9 cellular contexts compared by ENCODE assay signal in genomic region chr7:41711283-41712064, GRCh38. TPM values are rescaled to one million over a fixed set of nuclear protein-coding genes. Genes with fewer than 3 reads are reported as not detected.
DNase-seq lines count a peak whose midpoint lies in the region; ATAC-seq and TF ChIP-seq lines count a peak whose summit lies in the region.
"Had no signal": no experiment of that assay in that cellular context is flagged by ENCODE, and none has a peak within 500 bp of the region (broad histone marks: within the 10 kb centered on the region; RNA-seq: fewer than 3 reads in every experiment).

No MANE protein-coding gene starts in this region.

- H3K4me3 ChIP-seq in cardiac muscle cell (no peak overlapping the region), Peyer's patch (no peak overlapping the region)

- DNase-seq in cardiac muscle cell (ENCODE audit: low read depth in 1 of 2, low spot score in 1 of 2) (peak; percentile 36 to 55), left cardiac atrium (no peak), Peyer's patch (peak in 1 of 3 donors; percentile 55), foreskin keratinocyte (peak; percentile 17 to 39), type B pancreatic cell (ENCODE audit: extremely low spot score, unreplicated experiment) (no peak), NCI-H2107 treated with DMSO at 0.1 percent for 48 hours (lab: John Stamatoyannopoulos, UW; ENCODE audit: unreplicated experiment) (no peak)
- DNase-seq in activated CD4-positive, alpha-beta memory T cell treated with anti-CD3 and anti-CD28 coated beads for 36 hours: no peak
- DNase-seq: activated T-cell treated with anti-CD3 and anti-CD28 coated beads, Interleukin-2, amount 50 U/mL, for 24 hours had no signal

- no peak overlapping the region for H3K4me3 Mint-ChIP-seq in type B pancreatic cell
- no peak overlapping the region for H3K4me3 Mint-ChIP-seq in activated CD4-positive, alpha-beta memory T cell treated with anti-CD3 and anti-CD28 coated beads for 36 hours
- H3K4me3 Mint-ChIP-seq: activated T-cell treated with anti-CD3 and anti-CD28 coated beads, Interleukin-2, amount 50 U/mL, for 24 hours had no signal

- ATAC-seq in left cardiac atrium (no peak), foreskin keratinocyte (peak; percentile 57), HG02759 (IDR thresholded peaks at IDR 0.05; ENCODE audit: unreplicated experiment) (no peak)

- POLR2A ChIA-PET in activated CD4-positive, alpha-beta memory T cell treated with anti-CD3 and anti-CD28 coated beads for 36 hours (lab: Charles Lee): no interaction called here

- no peaks in the 10 kb centered on the region for H3K9me3 Mint-ChIP-seq in type B pancreatic cell
- H3K9me3 Mint-ChIP-seq in activated CD4-positive, alpha-beta memory T cell treated with anti-CD3 and anti-CD28 coated beads for 36 hours: no peaks in the 10 kb centered on the region
- H3K9me3 Mint-ChIP-seq: activated T-cell treated with anti-CD3 and anti-CD28 coated beads, Interleukin-2, amount 50 U/mL, for 24 hours had no signal

- H3K4me1 Mint-ChIP-seq in type B pancreatic cell (ENCODE audit: unreplicated experiment): peaks cover 5% of the 10 kb centered on the region
- H3K4me1 Mint-ChIP-seq in activated CD4-positive, alpha-beta memory T cell treated with anti-CD3 and anti-CD28 coated beads for 36 hours (ENCODE audit: low read depth): no peaks in the 10 kb centered on the region

- TF ChIP-seq CTCF in cardiac muscle cell (IDR thresholded peaks at IDR 0.05; ENCODE audit: low read depth, low read length) (peak; percentile 47), Peyer's patch (IDR thresholded peaks at IDR 0.05) (peak in 4 of 6 experiments; percentile 20 to 43 (median 30)), foreskin keratinocyte (conservative IDR thresholded peaks at IDR 0.05) (peak; percentile 68), type B pancreatic cell (conservative IDR thresholded peaks at IDR 0.05) (peak; percentile 69)

- H3K9me3 ChIP-seq in cardiac muscle cell (ENCODE audit: low read depth) (no peaks in the 10 kb centered on the region), Peyer's patch (no peaks in the 10 kb centered on the region)

- H3K36me3 Mint-ChIP-seq in type B pancreatic cell: no peaks in the 10 kb centered on the region
- no peaks in the 10 kb centered on the region for H3K36me3 Mint-ChIP-seq in activated CD4-positive, alpha-beta memory T cell treated with anti-CD3 and anti-CD28 coated beads for 36 hours

- intact Hi-C loops in left cardiac atrium (cut with DNase I): no loop called here
- intact Hi-C loops in activated CD4-positive, alpha-beta memory T cell treated with anti-CD3 and anti-CD28 coated beads for 36 hours (cut with micrococcal nuclease): no loop called here

- CTCF ChIA-PET in activated CD4-positive, alpha-beta memory T cell treated with anti-CD3 and anti-CD28 coated beads for 36 hours (lab: Charles Lee): no interaction called here

- H3K27ac ChIP-seq in cardiac muscle cell (no peak overlapping the region), Peyer's patch (no peak overlapping the region), foreskin keratinocyte (no peak overlapping the region)

- no peaks in the 10 kb centered on the region for H3K27me3 ChIP-seq in cardiac muscle cell
- H3K27me3 ChIP-seq in Peyer's patch: no peaks in the 10 kb centered on the region
- no peaks in the 10 kb centered on the region for H3K27me3 ChIP-seq in foreskin keratinocyte

- H3K27ac Mint-ChIP-seq in type B pancreatic cell: no peak overlapping the region
- no peak overlapping the region for H3K27ac Mint-ChIP-seq in activated CD4-positive, alpha-beta memory T cell treated with anti-CD3 and anti-CD28 coated beads for 36 hours
- H3K27ac Mint-ChIP-seq: activated T-cell treated with anti-CD3 and anti-CD28 coated beads, Interleukin-2, amount 50 U/mL, for 24 hours had no signal

- H3K27me3 Mint-ChIP-seq in type B pancreatic cell: no peaks in the 10 kb centered on the region
- H3K27me3 Mint-ChIP-seq in activated CD4-positive, alpha-beta memory T cell treated with anti-CD3 and anti-CD28 coated beads for 36 hours: peaks cover 6% of the 10 kb centered on the region

- H3K36me3 ChIP-seq in cardiac muscle cell (no peaks in the 10 kb centered on the region), Peyer's patch (no peaks in the 10 kb centered on the region)

- TF ChIP-seq POLR2A in Peyer's patch (IDR thresholded peaks at IDR 0.05): no peak

- peaks cover 5% of the 10 kb centered on the region for H3K4me1 ChIP-seq in cardiac muscle cell (ENCODE audit: low read depth)
- no peaks in the 10 kb centered on the region for H3K4me1 ChIP-seq in Peyer's patch
- H3K4me1 ChIP-seq in foreskin keratinocyte: no peaks in the 10 kb centered on the region

RNA-seq across cellular contexts. Expression of gene INHBA, which starts 8.6 kb away (rescaled TPM):
- 3.0 and 5.7 TPM in 2 replicates for total RNA-seq in cardiac muscle cell
- polyA plus RNA-seq in cardiac muscle cell: 4.8 and 8.2 TPM in 2 replicates
- total RNA-seq in left cardiac atrium: 10 to 100 TPM in 1 of 2 donors, 1 to 10 TPM in 1; 1.5 to 15.4 TPM
- 1 to 10 TPM in 2 of 4 donors, under 1 TPM in 1, not detected in 1; 0.19 to 1.7 (median 1.3) TPM for total RNA-seq in Peyer's patch
- 67.9 and 117 TPM in 2 replicates for total RNA-seq in foreskin keratinocyte
- polyA plus RNA-seq in foreskin keratinocyte: 28.3 and 51.9 TPM in 2 replicates
- 19.9 and 29.3 TPM in 2 replicates for total RNA-seq in type B pancreatic cell (ENCODE audit: low replicate concordance)
- total RNA-seq in activated CD4-positive, alpha-beta memory T cell treated with anti-CD3 and anti-CD28 coated beads for 36 hours: not detected

Comparison
In these comparisons a context has a peak if more than half of its experiments do, and no peak if none do; other contexts are left out.
1. DNase-seq: peak in cardiac muscle cell (2 of 2) and foreskin keratinocyte (2 of 2); none in left cardiac atrium (single experiment), type B pancreatic cell (single experiment), NCI-H2107 treated with DMSO at 0.1 percent for 48 hours (single experiment) and activated CD4-positive, alpha-beta memory T cell treated with anti-CD3 and anti-CD28 coated beads for 36 hours (single experiment).
2. Peak in every context shown above with its lines, with median percentiles within 50 percentile points of each other: CTCF ChIP-seq.